ENCODE assay signal across 20 cellular contexts in the genomic region with DNA sequence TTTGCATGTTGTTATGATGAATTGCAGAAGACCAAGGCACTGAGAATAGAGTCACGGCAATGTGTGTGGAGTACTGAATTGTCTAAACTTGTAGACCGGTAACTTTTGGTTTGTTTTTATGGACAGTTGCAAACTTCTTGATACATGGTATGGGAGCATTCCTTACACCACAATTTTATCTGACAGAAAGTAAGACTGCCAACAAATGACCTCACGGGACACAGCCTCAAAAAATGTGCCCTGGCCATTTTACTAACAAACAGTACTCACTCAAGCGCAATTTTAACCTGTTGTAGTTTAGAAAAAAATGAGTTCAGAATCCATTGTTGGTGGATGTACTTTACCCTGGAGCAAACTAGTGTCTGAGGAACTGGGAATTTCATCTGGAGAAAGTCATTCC.
DNase-seq lines count a peak whose midpoint lies in the region; TF ChIP-seq lines count a peak whose summit lies in the region.
"Had no signal": no experiment of that assay in that cellular context is flagged by ENCODE, and none has a peak within 500 bp of the region (broad histone marks: within the 10 kb centered on the region; RNA-seq: fewer than 3 reads in every experiment).

No MANE protein-coding gene starts in this region.

- H3K4me2 ChIP-seq in osteoblast (ENCODE audit: insufficient read depth, low read length): peak overlapping the region; percentile 4
- H3K4me2 ChIP-seq: BLaER1 had no signal

- no peaks in the 10 kb centered on the region for H3K36me3 ChIP-seq in osteoblast (ENCODE audit: insufficient read depth, low read length)
- H3K36me3 ChIP-seq: BE2C, BLaER1 had no signal

- DNase-seq in M059J (ENCODE audit: low read depth): peak; percentile 47
- DNase-seq in astrocyte of the hippocampus (ENCODE audit: low read depth, low spot score): peak; percentile 59
- DNase-seq in kidney tubule cell (ENCODE audit: low spot score): peak; percentile 24
- DNase-seq in osteoblast (ENCODE audit: insufficient read length, low spot score, missing footprints): no peak
- no peak for DNase-seq in activated CD4-positive, alpha-beta T cell treated with anti-CD3 and anti-CD28 coated beads for 1 hour
- DNase-seq in GDM1 (lab: John Stamatoyannopoulos, UW): no peak
- no peak for DNase-seq in SKM-1 treated with dmso at 0.1 percent for 144 hours (lab: John Stamatoyannopoulos, UW; ENCODE audit: unreplicated experiment)
- DNase-seq in activated effector memory CD4-positive, alpha-beta T cell treated with anti-CD3 and anti-CD28 coated beads, Interleukin-2, amount 50 U/mL, for 16 hours: no peak
- DNase-seq: 8988T; ACHN; BE2C; C1 segment of cervical spinal cord; Caco-2; Calu3; CD4-positive, alpha-beta memory T cell; CD4-positive, CD25-positive, alpha-beta regulatory T cell; CD8-positive, alpha-beta memory T cell; DMS79 treated with DMSO at 0.1 percent for 48 hours; GF-D8 had no signal

- no peaks in the 10 kb centered on the region for H3K79me2 ChIP-seq in osteoblast (ENCODE audit: insufficient read depth, low read length)

- H3K27me3 ChIP-seq in osteoblast (ENCODE audit: insufficient read depth, low read length): no peaks in the 10 kb centered on the region
- H3K27me3 ChIP-seq: BE2C, BLaER1 had no signal

- no peak overlapping the region for H2AFZ ChIP-seq in osteoblast (ENCODE audit: low read length)

- TF ChIP-seq CTCF in osteoblast (IDR thresholded peaks at IDR 0.05; ENCODE audit: extremely low read depth, low read depth, low read length): no peak

- H3K4me3 ChIP-seq in osteoblast (ENCODE audit: insufficient read depth, low read length): no peak overlapping the region
- H3K4me3 ChIP-seq: BLaER1 had no signal

- no peaks in the 10 kb centered on the region for H3K9me3 ChIP-seq in osteoblast (ENCODE audit: low read depth, low read length)
- H3K9me3 ChIP-seq: BE2C, BLaER1, Caco-2 had no signal

- H4K20me1 ChIP-seq in osteoblast (ENCODE audit: insufficient read depth, low read length): no peaks in the 10 kb centered on the region
- H4K20me1 ChIP-seq: BLaER1 had no signal

- H3K4me1 ChIP-seq in osteoblast (ENCODE audit: insufficient read depth, low read length): peaks cover 53% of the 10 kb centered on the region
- H3K4me1 ChIP-seq: Caco-2 had no signal

- no peak overlapping the region for H3K27ac ChIP-seq in osteoblast (ENCODE audit: low read depth, low read length)
- H3K27ac ChIP-seq: BLaER1 had no signal

Comparison
In these comparisons a context has a peak if more than half of its experiments do, and no peak if none do; other contexts are left out.
1. DNase-seq: peak in M059J (single experiment), astrocyte of the hippocampus (single experiment) and kidney tubule cell (single experiment); none in osteoblast (single experiment), activated CD4-positive, alpha-beta T cell treated with anti-CD3 and anti-CD28 coated beads for 1 hour (single experiment), GDM1 (single experiment), SKM-1 treated with dmso at 0.1 percent for 144 hours (single experiment) and activated effector memory CD4-positive, alpha-beta T cell treated with anti-CD3 and anti-CD28 coated beads, Interleukin-2, amount 50 U/mL, for 16 hours (single experiment).